ENCODE assay signal across 15 cellular contexts in the genomic region with DNA sequence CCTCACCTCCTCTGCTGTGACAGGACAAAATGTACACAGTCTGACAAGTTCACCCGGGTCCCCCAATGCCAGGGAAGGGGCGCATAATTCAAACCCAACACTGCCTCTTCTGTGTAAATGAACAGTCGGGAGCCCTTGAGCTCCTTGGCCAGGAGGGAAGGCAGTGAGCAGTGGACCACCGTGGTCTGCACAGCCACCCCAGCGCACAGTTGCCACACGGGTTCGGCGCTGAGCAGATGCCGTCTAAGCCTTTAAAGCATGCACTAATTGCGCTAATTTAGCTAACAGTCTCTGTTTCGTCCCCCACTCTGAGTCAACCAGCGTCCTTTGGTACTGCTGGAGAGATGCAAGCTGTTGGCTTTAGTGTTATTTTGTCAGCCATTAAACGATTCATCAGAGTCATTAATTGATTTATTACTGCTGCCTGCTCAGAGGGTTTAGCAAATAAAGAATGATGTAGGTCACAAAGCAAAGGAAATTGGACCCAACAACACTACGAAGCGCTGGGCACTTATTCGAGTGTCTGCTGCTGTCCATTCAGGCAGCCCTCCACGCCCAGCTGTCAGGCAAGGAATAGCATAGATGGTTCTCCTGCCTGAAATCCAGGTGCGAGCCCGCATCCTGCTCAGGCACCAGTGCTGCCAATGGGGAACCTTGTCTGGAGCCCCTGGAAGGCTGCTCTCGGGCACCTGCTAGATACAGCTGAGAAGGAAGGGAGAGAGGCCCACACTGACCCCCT.
DNase-seq lines count a peak whose midpoint lies in the region; ATAC-seq and TF ChIP-seq lines count a peak whose summit lies in the region.
"Had no signal": no experiment of that assay in that cellular context is flagged by ENCODE, and none has a peak within 500 bp of the region (broad histone marks: within the 10 kb centered on the region; RNA-seq: fewer than 3 reads in every experiment).

No MANE protein-coding gene starts in this region.

- no peak for TF ChIP-seq POLR2A in gastrocnemius medialis (IDR thresholded peaks at IDR 0.05)

- peak; percentile 38 for DNase-seq in DMS 273 (lab: John Stamatoyannopoulos, UW; ENCODE audit: unreplicated experiment)
- no peak for DNase-seq in DMS 273 treated with DMSO at 0.1 percent for 48 hours (lab: John Stamatoyannopoulos, UW)
- peak; percentile 68 for DNase-seq in NCI-H510A (lab: John Stamatoyannopoulos, UW)
- no peak for DNase-seq in gastrocnemius medialis
- DNase-seq in midbrain (lab: John Stamatoyannopoulos, UW): no peak
- DNase-seq: activated CD8-positive, alpha-beta memory T cell treated with anti-CD3 and anti-CD28 coated beads, Interleukin-2, amount 50 U/mL, for 4 hours; Caco-2; heart left ventricle; NCI-H1092; T1000 had no signal

- in situ Hi-C loops in gastrocnemius medialis (cut with MboI; ENCODE audit: low sequenced_read_pairs in 4 of 4): no loop called here

- intact Hi-C loops in gastrocnemius medialis (cut with DNase I; ENCODE audit: low total_unique reads): no loop called here

- ATAC-seq in gastrocnemius medialis: no peak
- no peak for ATAC-seq in HG03520 (IDR thresholded peaks at IDR 0.05; ENCODE audit: unreplicated experiment)
- no peak for ATAC-seq in HG03175 (IDR thresholded peaks at IDR 0.05; ENCODE audit: unreplicated experiment)
- ATAC-seq: Panc1 had no signal

- peak overlapping the region; percentile 8 for H3K27ac ChIP-seq in duodenal mucosa (ENCODE audit: low read depth, low read length)
- peak overlapping the region; percentile 88 to 94 (median 92) for H3K27ac ChIP-seq in gastrocnemius medialis
- H3K27ac ChIP-seq: 22Rv1 had no signal

- H3K4me3 ChIP-seq in duodenal mucosa (ENCODE audit: low read depth in 1 of 2, low read length in 2 of 2): peak overlapping the region in 1 of 2 donors; percentile 48
- H3K4me3 ChIP-seq in gastrocnemius medialis: no peak overlapping the region
- H3K4me3 ChIP-seq: heart left ventricle had no signal

- H3K9me3 ChIP-seq in duodenal mucosa (ENCODE audit: control insufficient read depth in 1 of 2, low read length in 2 of 2) (no peaks in the 10 kb centered on the region), gastrocnemius medialis (no peaks in the 10 kb centered on the region)
- H3K9me3 ChIP-seq: Caco-2, heart left ventricle had no signal

- H3K36me3 ChIP-seq in duodenal mucosa (ENCODE audit: control insufficient read depth in 1 of 2, insufficient read depth in 2 of 2, low read length in 2 of 2) (no peaks in the 10 kb centered on the region), gastrocnemius medialis (no peaks in the 10 kb centered on the region)
- H3K36me3 ChIP-seq: heart left ventricle had no signal

- no peak for TF ChIP-seq CTCF in gastrocnemius medialis (IDR thresholded peaks at IDR 0.05 in 4 of 5, conservative IDR thresholded peaks at IDR 0.05 in 1 of 5)

- peak overlapping the region in 1 of 2 donors; percentile 32 for H3K9ac ChIP-seq in duodenal mucosa (ENCODE audit: low read depth in 1 of 2, low read length in 2 of 2)

- H3K4me1 ChIP-seq in duodenal mucosa (ENCODE audit: control insufficient read depth in 1 of 2, insufficient read depth in 2 of 2, low read length in 2 of 2) (peaks cover 62 to 68% of the 10 kb centered on the region in 2 donors), gastrocnemius medialis (peaks cover 83 to 90% of the 10 kb centered on the region in 2 donors)

- H3K27me3 ChIP-seq in duodenal mucosa (ENCODE audit: control insufficient read depth in 1 of 2, insufficient read depth in 2 of 2, low read length in 2 of 2) (no peaks in the 10 kb centered on the region), gastrocnemius medialis (no peaks in the 10 kb centered on the region)
- H3K27me3 ChIP-seq: heart left ventricle had no signal

Comparison
In these comparisons a context has a peak if more than half of its experiments do, and no peak if none do; other contexts are left out.
1. DNase-seq: peak in DMS 273 (single experiment) and NCI-H510A (single experiment); none in DMS 273 treated with DMSO at 0.1 percent for 48 hours (single experiment), gastrocnemius medialis (0 of 2) and midbrain (single experiment).